ENCODE assay signal across 8 cellular contexts in genomic region chr17:37373530-37374159, GRCh38. TPM values are rescaled to one million over a fixed set of nuclear protein-coding genes. Genes with fewer than 3 reads are reported as not detected.
A peak's percentile ranks its signal among the peaks of the same experiment; 100 is the strongest.
DNase-seq lines count a peak whose midpoint lies in the region; ATAC-seq and TF ChIP-seq lines count a peak whose summit lies in the region.

No MANE protein-coding gene starts in this region.

- TF ChIP-seq CTCF in GM12873 (IDR thresholded peaks at IDR 0.05; ENCODE audit: insufficient read depth, low read depth, low read length, missing control alignments), result peak; percentile 100

- no peak overlapping the region for H3K27ac Mint-ChIP-seq in activated CD8-positive, alpha-beta T cell treated with anti-CD3 and anti-CD28 coated beads, Interleukin-2, amount 10 ng/mL, durations not matched to agents 7 days and 5 days
- no peak overlapping the region for H3K27ac Mint-ChIP-seq in effector memory CD8-positive, alpha-beta T cell

- peaks cover 12% of the 10 kb centered on the region for H3K4me1 Mint-ChIP-seq in activated CD8-positive, alpha-beta T cell treated with anti-CD3 and anti-CD28 coated beads, Interleukin-2, amount 10 ng/mL, durations not matched to agents 7 days and 5 days (ENCODE audit: low read depth)
- no peaks in the 10 kb centered on the region for H3K4me1 Mint-ChIP-seq in effector memory CD8-positive, alpha-beta T cell (ENCODE audit: low read depth in 2 of 2)

- H3K4me3 ChIP-seq in Jurkat, Clone E6-1 (ENCODE audit: low read length), result no peak overlapping the region
- no peak overlapping the region for H3K4me3 ChIP-seq in NT2/D1 (ENCODE audit: insufficient read length, low read depth)

- peak; percentile 96 for ATAC-seq in activated CD8-positive, alpha-beta T cell treated with anti-CD3 and anti-CD28 coated beads, Interleukin-2, amount 10 ng/mL, durations not matched to agents 7 days and 5 days
- peak; percentile 98 for ATAC-seq in effector memory CD8-positive, alpha-beta T cell (replicated peaks)
- no peak for ATAC-seq in HG02623 (IDR thresholded peaks at IDR 0.05; ENCODE audit: unreplicated experiment)

- POLR2A ChIA-PET in activated CD8-positive, alpha-beta T cell treated with anti-CD3 and anti-CD28 coated beads, Interleukin-2, amount 10 ng/mL, durations not matched to agents 7 days and 5 days (lab: Charles Lee), result interaction anchor here (1.0 kb wide), 1 partner anchor 34 kb away, joined by 3 read pairs; no protein-coding TSS in a partner anchor

- no peak overlapping the region for H3K9ac ChIP-seq in NT2/D1 (ENCODE audit: insufficient read length, low read depth)

- no peaks in the 10 kb centered on the region for H3K27me3 ChIP-seq in NT2/D1 (ENCODE audit: insufficient read depth, insufficient read length)

- CTCF ChIA-PET in activated CD8-positive, alpha-beta T cell treated with anti-CD3 and anti-CD28 coated beads, Interleukin-2, amount 10 ng/mL, durations not matched to agents 7 days and 5 days (lab: Charles Lee), result interaction anchor here (0.6 to 4.2 kb wide), 60 partner anchors 9 to 774 kb away, joined by 3 to 85 read pairs (median 4); partner anchors contain the start of gene MRM1

- DNase-seq in Jurkat, Clone E6-1 (ENCODE audit: low read depth, low spot score), result peak; percentile 82
- peak; percentile 62 for DNase-seq in NT2/D1 (ENCODE audit: low read depth, low spot score)
- DNase-seq in activated CD8-positive, alpha-beta T cell treated with anti-CD3 and anti-CD28 coated beads, Interleukin-2, amount 10 ng/mL, durations not matched to agents 7 days and 5 days, result peak; percentile 84
- peak; percentile 47 to 60 (median 47) for DNase-seq in effector memory CD8-positive, alpha-beta T cell
- DNase-seq in middle frontal gyrus (ENCODE audit: extremely low spot score, low spot score), result peak; percentile 57
- peak; percentile 32 to 33 for DNase-seq in stimulated activated CD8-positive, alpha-beta memory T cell treated with anti-CD3 and anti-CD28 coated beads, Interleukin-7, amount 100 ng/mL, for 4 hours (ENCODE audit: low read depth in 2 of 2)

- H3K27me3 Mint-ChIP-seq in activated CD8-positive, alpha-beta T cell treated with anti-CD3 and anti-CD28 coated beads, Interleukin-2, amount 10 ng/mL, durations not matched to agents 7 days and 5 days (ENCODE audit: low read depth), result no peaks in the 10 kb centered on the region
- no peaks in the 10 kb centered on the region for H3K27me3 Mint-ChIP-seq in effector memory CD8-positive, alpha-beta T cell

- no peaks in the 10 kb centered on the region for H3K36me3 ChIP-seq in NT2/D1 (ENCODE audit: insufficient read depth, insufficient read length, low read length)

- H3K9me3 Mint-ChIP-seq in activated CD8-positive, alpha-beta T cell treated with anti-CD3 and anti-CD28 coated beads, Interleukin-2, amount 10 ng/mL, durations not matched to agents 7 days and 5 days (ENCODE audit: insufficient read depth), result no peaks in the 10 kb centered on the region
- H3K9me3 Mint-ChIP-seq in effector memory CD8-positive, alpha-beta T cell, result no peaks in the 10 kb centered on the region

- no peaks in the 10 kb centered on the region for H3K4me1 ChIP-seq in NT2/D1 (ENCODE audit: insufficient read depth, insufficient read length)

- no peaks in the 10 kb centered on the region for H3K36me3 Mint-ChIP-seq in activated CD8-positive, alpha-beta T cell treated with anti-CD3 and anti-CD28 coated beads, Interleukin-2, amount 10 ng/mL, durations not matched to agents 7 days and 5 days (ENCODE audit: low read depth)
- H3K36me3 Mint-ChIP-seq in effector memory CD8-positive, alpha-beta T cell (ENCODE audit: insufficient read depth), result no peaks in the 10 kb centered on the region

- no peak overlapping the region for H3K4me3 Mint-ChIP-seq in activated CD8-positive, alpha-beta T cell treated with anti-CD3 and anti-CD28 coated beads, Interleukin-2, amount 10 ng/mL, durations not matched to agents 7 days and 5 days
- H3K4me3 Mint-ChIP-seq in effector memory CD8-positive, alpha-beta T cell, result no peak overlapping the region

- H3K9me3 ChIP-seq in NT2/D1 (ENCODE audit: insufficient read depth, low read length), result no peaks in the 10 kb centered on the region

RNA-seq across cellular contexts. Expression of gene C17orf78, which starts 2.1 kb away (rescaled TPM):
- not detected for polyA plus RNA-seq in Jurkat, Clone E6-1 (2012; ENCODE audit: insufficient read depth, insufficient read length)
- total RNA-seq in activated CD8-positive, alpha-beta T cell treated with anti-CD3 and anti-CD28 coated beads, Interleukin-2, amount 10 ng/mL, durations not matched to agents 7 days and 5 days, result not detected

RNA-seq across cellular contexts. Expression of gene ACACA, which starts 33.0 kb away (rescaled TPM):
- polyA plus RNA-seq in Jurkat, Clone E6-1 (2012; ENCODE audit: insufficient read depth, insufficient read length), result 47.3 TPM
- total RNA-seq in activated CD8-positive, alpha-beta T cell treated with anti-CD3 and anti-CD28 coated beads, Interleukin-2, amount 10 ng/mL, durations not matched to agents 7 days and 5 days, result 10 to 100 TPM; 58.9 to 64.0 TPM

RNA-seq across cellular contexts. Expression of gene TADA2A, which starts 33.0 kb away (rescaled TPM):
- polyA plus RNA-seq in Jurkat, Clone E6-1 (2012; ENCODE audit: insufficient read depth, insufficient read length), result 39.4 TPM
- 10 to 100 TPM; 35.3 to 40.6 TPM for total RNA-seq in activated CD8-positive, alpha-beta T cell treated with anti-CD3 and anti-CD28 coated beads, Interleukin-2, amount 10 ng/mL, durations not matched to agents 7 days and 5 days

Comparison
In these comparisons a context has a peak if more than half of its experiments do, and no peak if none do; other contexts are left out.
1. DNase-seq: peak in every context shown above with its lines; median percentile 84 in activated CD8-positive, alpha-beta T cell treated with anti-CD3 and anti-CD28 coated beads, Interleukin-2, amount 10 ng/mL, durations not matched to agents 7 days and 5 days; 82 in Jurkat, Clone E6-1; 62 in NT2/D1; 57 in middle frontal gyrus; 47 in effector memory CD8-positive, alpha-beta T cell; 32 in stimulated activated CD8-positive, alpha-beta memory T cell treated with anti-CD3 and anti-CD28 coated beads, Interleukin-7, amount 100 ng/mL, for 4 hours.